Comparison of ENCODE assay signal across 1 cellular context in genomic region chr9:89991204-89991790, GRCh38.
TF ChIP-seq lines count a peak whose summit lies in the region.

No MANE protein-coding gene starts in this region.

TF ChIP-seq in HepG2, 621 proteins besides CTCF, POLR2A, EP300 and RAD21 (continued from another document):
- TF ChIP-seq HINFP (CRISPR knock-in tag; IDR thresholded peaks at IDR 0.05; ENCODE audit: low read depth) = no peak
